In the genomic region with DNA sequence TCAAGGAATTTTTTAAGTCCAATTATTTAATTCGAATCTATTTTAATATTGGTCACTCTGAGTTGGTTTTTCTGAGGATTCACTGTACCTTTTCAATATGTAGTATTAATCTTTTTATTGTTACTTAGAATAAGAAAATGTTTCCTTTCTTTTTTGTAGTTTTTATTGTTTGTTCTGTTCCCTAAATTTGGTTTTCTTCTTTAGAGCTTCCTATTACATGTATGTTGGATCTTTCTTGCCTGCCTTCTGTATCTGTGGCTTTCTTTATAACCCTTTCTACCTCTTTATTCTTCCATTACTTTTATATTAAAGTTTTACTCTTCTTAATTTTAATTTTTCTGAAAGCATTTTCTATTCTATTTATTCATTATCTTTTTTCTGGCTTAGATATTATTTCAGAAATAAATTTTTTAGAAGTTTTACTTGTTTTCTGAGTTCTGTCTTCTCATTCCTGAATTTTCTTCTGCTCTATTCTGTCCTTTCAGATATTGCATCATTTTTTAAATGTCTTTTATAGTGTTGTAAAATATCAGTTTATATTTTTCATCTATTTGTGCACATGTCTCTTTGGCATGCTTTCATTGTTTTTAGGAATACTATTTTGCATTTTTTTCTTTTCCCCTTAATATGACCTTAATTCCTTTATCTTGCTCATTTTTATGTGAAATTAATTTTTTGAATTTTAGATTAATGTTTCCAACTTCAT, we compare ENCODE assay signal across 26 cellular contexts.
"Had no signal": no experiment of that assay in that cellular context is flagged by ENCODE, and none has a peak within 500 bp of the region (broad histone marks: within the 10 kb centered on the region; RNA-seq: fewer than 3 reads in every experiment).

No MANE protein-coding gene starts in this region.

- H3K27ac ChIP-seq: left lung, lower lobe of right lung, ovary, right atrium auricular region, skin epidermis, stomach, testis, thyroid gland, upper lobe of right lung had no signal

- H3K4me3 ChIP-seq: left lung, lower lobe of right lung, ovary, right atrium auricular region, skin epidermis, stomach, testis, thyroid gland, upper lobe of right lung had no signal

- H3K27me3 Mint-ChIP-seq: stimulated activated naive B cell treated with anti-CD40 and anti-IgM and Interleukin-4, amounts not matched to agents 10 μg/mL and 1 μg/mL and 100 μg/mL, for 72 hours had no signal

- H3K4me3 Mint-ChIP-seq: naive thymus-derived CD8-positive, alpha-beta T cell; stimulated activated naive B cell treated with anti-CD40 and anti-IgM and Interleukin-4, amounts not matched to agents 10 μg/mL and 1 μg/mL and 100 μg/mL, for 72 hours had no signal

- H3K27me3 ChIP-seq: left lung, ovary, right atrium auricular region, stomach, testis, thyroid gland, upper lobe of right lung had no signal

- H3K9me3 ChIP-seq: lower lobe of right lung, ovary, stomach, testis, thyroid gland had no signal

- H3K4me1 Mint-ChIP-seq: naive thymus-derived CD8-positive, alpha-beta T cell; stimulated activated naive B cell treated with anti-CD40 and anti-IgM and Interleukin-4, amounts not matched to agents 10 μg/mL and 1 μg/mL and 100 μg/mL, for 72 hours had no signal

- H3K27ac Mint-ChIP-seq: naive thymus-derived CD8-positive, alpha-beta T cell; progenitor cell of endocrine pancreas; stimulated activated naive B cell treated with anti-CD40 and anti-IgM and Interleukin-4, amounts not matched to agents 10 μg/mL and 1 μg/mL and 100 μg/mL, for 72 hours had no signal

- DNase-seq: hippocampal formation; kidney glomerular epithelial cell; left colon; left lung; lower lobe of right lung; mammary epithelial cell; mesenchymal stem cell; naive thymus-derived CD8-positive, alpha-beta T cell; ovary; stimulated activated CD4-positive, alpha-beta T cell treated with anti-CD3 and anti-CD28 coated beads, Interleukin-12 subunit alpha, Interleukin-12 subunit beta, amount 100 ng/mL, for 4 hours; stimulated activated CD4-positive, alpha-beta T cell treated with anti-CD3 and anti-CD28 coated beads, Interleukin-15, amount 100 ng/mL, for 24 hours; stimulated activated CD4-positive, alpha-beta T cell treated with anti-CD3 and anti-CD28 coated beads, Interleukin-2, amount 100 ng/mL, for 24 hours; stimulated activated CD4-positive, alpha-beta T cell treated with anti-CD3 and anti-CD28 coated beads, Interleukin-4, amount 100 ng/mL, for 1 hour; stimulated activated naive B cell treated with anti-CD40 and anti-IgM and Interleukin-4, amounts not matched to agents 10 μg/mL and 1 μg/mL and 100 μg/mL, for 72 hours; stimulated activated naive CD8-positive, alpha-beta T cell treated with anti-CD3 and anti-CD28 coated beads, Interleukin-15, Interleukin-2, amounts not matched to agents 100 U/mL and 50 U/mL, for 24 hours; stomach; testis; thyroid gland; trophoblast cell; upper lobe of right lung had no signal

- H3K36me3 ChIP-seq: left lung, lower lobe of right lung, ovary, right atrium auricular region, stomach, thyroid gland, upper lobe of right lung had no signal

- H3K4me1 ChIP-seq: left lung, lower lobe of right lung, right atrium auricular region, stomach, testis, thyroid gland, upper lobe of right lung had no signal

- FAIRE-seq: keratinocyte, urothelium cell line had no signal

- ATAC-seq: left colon; left lung; lower lobe of right lung; naive thymus-derived CD8-positive, alpha-beta T cell; sciatic nerve; stimulated activated naive B cell treated with anti-CD40 and anti-IgM and Interleukin-4, amounts not matched to agents 10 μg/mL and 1 μg/mL and 100 μg/mL, for 72 hours; stimulated activated naive CD8-positive, alpha-beta T cell treated with anti-CD3 and anti-CD28 coated beads, Interleukin-15, Interleukin-2, amounts not matched to agents 100 U/mL and 50 U/mL, for 24 hours; upper lobe of right lung had no signal
